Comparison of ENCODE assay signal across 30 cellular contexts in genomic region chr12:87469295-87469694, GRCh38.
A peak's percentile ranks its signal among the peaks of the same experiment; 100 is the strongest.
DNase-seq lines count a peak whose midpoint lies in the region; ATAC-seq and TF ChIP-seq lines count a peak whose summit lies in the region.
"Had no signal": no experiment of that assay in that cellular context is flagged by ENCODE, and none has a peak within 500 bp of the region (broad histone marks: within the 10 kb centered on the region; RNA-seq: fewer than 3 reads in every experiment).

No MANE protein-coding gene starts in this region.

- DNase-seq in MCF 10A (ENCODE audit: unreplicated experiment) (peak; percentile 6), breast epithelium (ENCODE audit: low spot score in 2 of 2) (no peak), amniotic stem cell (lab: John Stamatoyannopoulos, UW) (peak; percentile 0), fibroblast of pulmonary artery (ENCODE audit: low read depth) (peak; percentile 49), sciatic nerve (ENCODE audit: low spot score) (no peak), ascending aorta (ENCODE audit: low spot score in 2 of 2) (no peak), thyroid gland (no peak)
- DNase-seq in activated T-cell treated with anti-CD3 and anti-CD28 coated beads, Interleukin-2, amount 50 U/mL, for 72 hours: no peak
- DNase-seq: activated CD4-positive, alpha-beta memory T cell treated with anti-CD3 and anti-CD28 coated beads, Interleukin-2, amount 10 ng/mL, durations not matched to agents 7 days and 5 days; activated CD4-positive, alpha-beta T cell treated with anti-CD3 and anti-CD28 coated beads for 1 hour; activated CD8-positive, alpha-beta memory T cell treated with anti-CD3 and anti-CD28 coated beads, Interleukin-2, amount 50 U/mL, for 4 hours; activated naive CD4-positive, alpha-beta T cell treated with anti-CD3 and anti-CD28 coated beads, Interleukin-2, amount 50 U/mL, for 16 hours; anterior cingulate cortex; Calu3; dermis blood vessel endothelial cell; DMS79 treated with DMSO at 0.1 percent for 48 hours; hippocampal formation; left cardiac atrium; natural killer cell; NCI-H1105 treated with DMSO at 0.1 percent for 48 hours; NCI-H187 treated with DMSO at 0.1 percent for 48 hours; NCI-H2171 treated with DMSO at 0.1 percent for 48 hours; NCI-H69; SHP77 treated with DMSO at 0.1 percent for 48 hours; stimulated activated naive B cell treated with anti-CD40 and anti-IgM and Interleukin-4, amounts not matched to agents 10 μg/mL and 1 μg/mL and 100 μg/mL, for 72 hours; upper lobe of left lung had no signal

- peaks cover 7% of the 10 kb centered on the region for H3K9me3 Mint-ChIP-seq in MCF 10A (ENCODE audit: unreplicated experiment)
- H3K9me3 Mint-ChIP-seq in activated T-cell treated with anti-CD3 and anti-CD28 coated beads, Interleukin-2, amount 50 U/mL, for 72 hours: peaks cover 4 to 7% of the 10 kb centered on the region in 2 donors

- no peaks in the 10 kb centered on the region for H3K36me3 ChIP-seq in breast epithelium
- H3K36me3 ChIP-seq in ascending aorta: no peaks in the 10 kb centered on the region
- no peaks in the 10 kb centered on the region for H3K36me3 ChIP-seq in thyroid gland
- H3K36me3 ChIP-seq: esophagus muscularis mucosa, upper lobe of left lung had no signal

- H3K27ac ChIP-seq in breast epithelium (no peak overlapping the region), ascending aorta (no peak overlapping the region), thyroid gland (no peak overlapping the region)
- H3K27ac ChIP-seq: esophagus muscularis mucosa, upper lobe of left lung had no signal

- H3K4me1 Mint-ChIP-seq in MCF 10A (ENCODE audit: insufficient read depth, unreplicated experiment): no peaks in the 10 kb centered on the region
- H3K4me1 Mint-ChIP-seq in activated T-cell treated with anti-CD3 and anti-CD28 coated beads, Interleukin-2, amount 50 U/mL, for 72 hours (ENCODE audit: low read depth): no peaks in the 10 kb centered on the region
- H3K4me1 Mint-ChIP-seq: activated CD4-positive, alpha-beta memory T cell treated with anti-CD3 and anti-CD28 coated beads, Interleukin-2, amount 10 ng/mL, durations not matched to agents 7 days and 5 days; central memory CD8-positive, alpha-beta T cell; natural killer cell; stimulated activated naive B cell treated with anti-CD40 and anti-IgM and Interleukin-4, amounts not matched to agents 10 μg/mL and 1 μg/mL and 100 μg/mL, for 72 hours had no signal

- TF ChIP-seq CTCF in MCF 10A (IDR thresholded peaks at IDR 0.05; ENCODE audit: unreplicated experiment): no peak
- TF ChIP-seq CTCF in breast epithelium (IDR thresholded peaks at IDR 0.05): no peak
- no peak for TF ChIP-seq CTCF in fibroblast of pulmonary artery (IDR thresholded peaks at IDR 0.05; ENCODE audit: low read length, missing control alignments)
- no peak for TF ChIP-seq CTCF in ascending aorta (IDR thresholded peaks at IDR 0.05)
- no peak for TF ChIP-seq CTCF in thyroid gland (IDR thresholded peaks at IDR 0.05)

- H3K36me3 Mint-ChIP-seq in MCF 10A (ENCODE audit: insufficient read depth, unreplicated experiment): peaks cover 6% of the 10 kb centered on the region
- H3K36me3 Mint-ChIP-seq in activated T-cell treated with anti-CD3 and anti-CD28 coated beads, Interleukin-2, amount 50 U/mL, for 72 hours (ENCODE audit: insufficient read depth in 2 of 2): peaks cover 0 to 3% of the 10 kb centered on the region in 2 donors
- H3K36me3 Mint-ChIP-seq: stimulated activated naive B cell treated with anti-CD40 and anti-IgM and Interleukin-4, amounts not matched to agents 10 μg/mL and 1 μg/mL and 100 μg/mL, for 72 hours had no signal

- no peaks in the 10 kb centered on the region for H3K27me3 Mint-ChIP-seq in MCF 10A (ENCODE audit: insufficient read depth, unreplicated experiment)
- no peaks in the 10 kb centered on the region for H3K27me3 Mint-ChIP-seq in activated T-cell treated with anti-CD3 and anti-CD28 coated beads, Interleukin-2, amount 50 U/mL, for 72 hours (ENCODE audit: low read depth)
- H3K27me3 Mint-ChIP-seq: activated CD4-positive, alpha-beta memory T cell treated with anti-CD3 and anti-CD28 coated beads, Interleukin-2, amount 10 ng/mL, durations not matched to agents 7 days and 5 days; central memory CD8-positive, alpha-beta T cell; stimulated activated naive B cell treated with anti-CD40 and anti-IgM and Interleukin-4, amounts not matched to agents 10 μg/mL and 1 μg/mL and 100 μg/mL, for 72 hours had no signal

- no peak overlapping the region for H3K27ac Mint-ChIP-seq in MCF 10A (ENCODE audit: low read depth, unreplicated experiment)
- no peak overlapping the region for H3K27ac Mint-ChIP-seq in activated T-cell treated with anti-CD3 and anti-CD28 coated beads, Interleukin-2, amount 50 U/mL, for 72 hours
- H3K27ac Mint-ChIP-seq: activated CD4-positive, alpha-beta memory T cell treated with anti-CD3 and anti-CD28 coated beads, Interleukin-2, amount 10 ng/mL, durations not matched to agents 7 days and 5 days; natural killer cell; stimulated activated naive B cell treated with anti-CD40 and anti-IgM and Interleukin-4, amounts not matched to agents 10 μg/mL and 1 μg/mL and 100 μg/mL, for 72 hours had no signal

- intact Hi-C loops in MCF 10A (cut with micrococcal nuclease) (no loop called here), breast epithelium (cut with DNase I; ENCODE audit: low total_unique reads) (no loop called here), sciatic nerve (cut with DNase I) (no loop called here), ascending aorta (cut with DNase I) (no loop called here), thyroid gland (cut with DNase I) (no loop called here)

- no peak overlapping the region for H3K4me3 ChIP-seq in breast epithelium
- H3K4me3 ChIP-seq in fibroblast of pulmonary artery (replicated peaks; ENCODE audit: low read depth, low read length): no peak overlapping the region
- no peak overlapping the region for H3K4me3 ChIP-seq in ascending aorta
- H3K4me3 ChIP-seq in thyroid gland (replicated peaks in 1 of 3): no peak overlapping the region
- H3K4me3 ChIP-seq: esophagus muscularis mucosa, lung, upper lobe of left lung had no signal

- no peak for TF ChIP-seq POLR2A in breast epithelium (IDR thresholded peaks at IDR 0.05)
- no peak for TF ChIP-seq POLR2A in thyroid gland (IDR thresholded peaks at IDR 0.05)

- no peaks in the 10 kb centered on the region for H3K9me3 ChIP-seq in breast epithelium
- H3K9me3 ChIP-seq in ascending aorta: peaks cover 0 to 6% of the 10 kb centered on the region in 2 donors
- H3K9me3 ChIP-seq in thyroid gland: no peaks in the 10 kb centered on the region
- H3K9me3 ChIP-seq: esophagus muscularis mucosa, upper lobe of left lung had no signal

- ATAC-seq in sciatic nerve: no peak
- ATAC-seq in activated T-cell treated with anti-CD3 and anti-CD28 coated beads, Interleukin-2, amount 50 U/mL, for 72 hours (replicated peaks in 1 of 2): no peak
- ATAC-seq: natural killer cell; Panc1; stimulated activated naive B cell treated with anti-CD40 and anti-IgM and Interleukin-4, amounts not matched to agents 10 μg/mL and 1 μg/mL and 100 μg/mL, for 72 hours had no signal

- CTCF ChIA-PET in MCF 10A (lab: Yijun Ruan, JAX): no interaction called here

- H3K4me1 ChIP-seq in breast epithelium (no peaks in the 10 kb centered on the region), ascending aorta (no peaks in the 10 kb centered on the region), thyroid gland (no peaks in the 10 kb centered on the region)
- H3K4me1 ChIP-seq: esophagus muscularis mucosa, upper lobe of left lung had no signal

- H3K27me3 ChIP-seq in breast epithelium (no peaks in the 10 kb centered on the region), ascending aorta (no peaks in the 10 kb centered on the region), thyroid gland (no peaks in the 10 kb centered on the region)
- H3K27me3 ChIP-seq: esophagus muscularis mucosa, upper lobe of left lung had no signal

- POLR2A ChIA-PET in MCF 10A (lab: Yijun Ruan, JAX): no interaction called here

- no peak overlapping the region for H3K4me3 Mint-ChIP-seq in MCF 10A (ENCODE audit: unreplicated experiment)
- no peak overlapping the region for H3K4me3 Mint-ChIP-seq in activated T-cell treated with anti-CD3 and anti-CD28 coated beads, Interleukin-2, amount 50 U/mL, for 72 hours
- H3K4me3 Mint-ChIP-seq: activated CD4-positive, alpha-beta memory T cell treated with anti-CD3 and anti-CD28 coated beads, Interleukin-2, amount 10 ng/mL, durations not matched to agents 7 days and 5 days; central memory CD8-positive, alpha-beta T cell; natural killer cell; stimulated activated naive B cell treated with anti-CD40 and anti-IgM and Interleukin-4, amounts not matched to agents 10 μg/mL and 1 μg/mL and 100 μg/mL, for 72 hours had no signal

- BruUV-seq in MCF 10A (replicated peaks; lab: Mats Ljungman, UMichigan): no TSS peak

Comparison
In these comparisons a context has a peak if more than half of its experiments do, and no peak if none do; other contexts are left out.
1. DNase-seq: peak in MCF 10A (single experiment), amniotic stem cell (single experiment) and fibroblast of pulmonary artery (single experiment); none in breast epithelium (0 of 2), sciatic nerve (single experiment), ascending aorta (0 of 2), activated T-cell treated with anti-CD3 and anti-CD28 coated beads, Interleukin-2, amount 50 U/mL, for 72 hours (0 of 2) and thyroid gland (0 of 2).